Comparison of ENCODE assay signal across 20 cellular contexts in genomic region chr5:103090791-103091190, GRCh38.
"Had no signal": no experiment of that assay in that cellular context is flagged by ENCODE, and none has a peak within 500 bp of the region (broad histone marks: within the 10 kb centered on the region; RNA-seq: fewer than 3 reads in every experiment).

No MANE protein-coding gene starts in this region.

- H3K27me3 ChIP-seq: colonic mucosa, esophagus squamous epithelium, foreskin keratinocyte, gastroesophageal sphincter, heart left ventricle, left lung had no signal

- H3K4me1 ChIP-seq: colonic mucosa, esophagus squamous epithelium, gastroesophageal sphincter, left lung, lower lobe of right lung had no signal

- DNase-seq: colonic mucosa; cortex of kidney; effector CD8-positive, alpha-beta T cell; effector memory CD8-positive, alpha-beta T cell; endodermal cell; erythroblast; esophagus squamous epithelium; foreskin keratinocyte; heart left ventricle; hippocampal formation; left cardiac atrium; left lung; left ventricle myocardium superior; lower lobe of right lung; mesenchymal stem cell; mucosa of descending colon; naive B cell; naive thymus-derived CD8-positive, alpha-beta T cell had no signal

- H3K27ac ChIP-seq: colonic mucosa, epithelial cell of prostate, esophagus squamous epithelium, foreskin keratinocyte, gastroesophageal sphincter, heart left ventricle, left lung, lower lobe of right lung had no signal

- H3K4me3 ChIP-seq: colonic mucosa, esophagus squamous epithelium, gastroesophageal sphincter, heart left ventricle, left lung, lower lobe of right lung, mucosa of descending colon had no signal

- H3K36me3 ChIP-seq: colonic mucosa had no signal

- H3K9me3 ChIP-seq: colonic mucosa, esophagus squamous epithelium, gastroesophageal sphincter, left lung, mucosa of descending colon had no signal
